ENCODE assay signal across 12 cellular contexts in genomic region chr9:136720251-136720886, GRCh38. TPM values are rescaled to one million over a fixed set of nuclear protein-coding genes. Genes with fewer than 3 reads are reported as not detected.
A peak's percentile ranks its signal among the peaks of the same experiment; 100 is the strongest.
DNase-seq lines count a peak whose midpoint lies in the region; ATAC-seq and TF ChIP-seq lines count a peak whose summit lies in the region.
"Had no signal": no experiment of that assay in that cellular context is flagged by ENCODE, and none has a peak within 500 bp of the region (broad histone marks: within the 10 kb centered on the region; RNA-seq: fewer than 3 reads in every experiment).

No MANE protein-coding gene starts in this region.

- DNase-seq in H9, result peak; percentile 41
- peak; percentile 43 for DNase-seq in cerebellum (ENCODE audit: low spot score)
- DNase-seq in neuronal stem cell (ENCODE audit: low spot score), result peak; percentile 71
- DNase-seq in HK-2 (ENCODE audit: unreplicated experiment), result no peak
- DNase-seq in MV-4-11 (lab: John Stamatoyannopoulos, UW), result no peak
- DNase-seq: activated CD4-positive, alpha-beta T cell treated with anti-CD3 and anti-CD28 coated beads, Interleukin-2, amount 10 ng/mL, durations not matched to agents 7 days and 5 days; amniotic stem cell; DND-41; naive B cell had no signal

- no peak overlapping the region for H3K56ac ChIP-seq in H9 (ENCODE audit: insufficient read length, low read depth, low read length)

- H2BK12ac ChIP-seq in H9 (ENCODE audit: insufficient read length, low read depth, low read length) (no peak overlapping the region), neuronal stem cell (ENCODE audit: low read length) (no peak overlapping the region)

- H3T11ph ChIP-seq in H9 (ENCODE audit: low read length), result no peak overlapping the region

- peak overlapping the region in 1 of 3 experiments; percentile 83; a peak in 3 of 7 replicates for H3K27ac Mint-ChIP-seq in H9
- H3K27ac Mint-ChIP-seq: activated CD4-positive, alpha-beta T cell treated with anti-CD3 and anti-CD28 coated beads, Interleukin-2, amount 10 ng/mL, durations not matched to agents 7 days and 5 days had no signal

- no peaks in the 10 kb centered on the region for H3K79me2 ChIP-seq in H9 (ENCODE audit: insufficient read depth, low read length)

- H2AK5ac ChIP-seq in H9 (ENCODE audit: insufficient read length, low read length) (no peak overlapping the region), neuronal stem cell (ENCODE audit: low read depth, low read length) (peak overlapping the region; percentile 92)

- peak overlapping the region in 1 of 2 donors; percentile 32 for H3K4me3 ChIP-seq in neuronal stem cell (ENCODE audit: low read length in 2 of 2)
- H3K4me3 ChIP-seq: Peyer's patch had no signal

- H3K9ac ChIP-seq in H9 (ENCODE audit: extremely low read depth, insufficient read length, low read length) (no peak overlapping the region), neuronal stem cell (ENCODE audit: low read depth, low read length, poor library complexity) (peak overlapping the region; percentile 78)

- H3K9me3 Mint-ChIP-seq in H9, result no peaks in the 10 kb centered on the region; a peak in 1 of 5 replicates
- H3K9me3 Mint-ChIP-seq: activated CD4-positive, alpha-beta T cell treated with anti-CD3 and anti-CD28 coated beads, Interleukin-2, amount 10 ng/mL, durations not matched to agents 7 days and 5 days; naive B cell had no signal

- no peak overlapping the region for H2BK5ac ChIP-seq in H9 (ENCODE audit: insufficient read length, low read length)
- peak overlapping the region; percentile 84 for H2BK5ac ChIP-seq in neuronal stem cell (ENCODE audit: low read length)

- H2BK120ac ChIP-seq in H9 (ENCODE audit: low read depth, low read length, poor library complexity, severe bottlenecking) (no peak overlapping the region), neuronal stem cell (ENCODE audit: low read depth, low read length) (no peak overlapping the region)

- H4K8ac ChIP-seq in H9 (replicated peaks; ENCODE audit: insufficient read length, low read depth, low read length), result no peak overlapping the region
- H4K8ac ChIP-seq in neuronal stem cell (ENCODE audit: low read depth, low read length), result no peak overlapping the region

- H3K4ac ChIP-seq in H9 (ENCODE audit: low read depth, low read length), result no peak overlapping the region
- no peak overlapping the region for H3K4ac ChIP-seq in neuronal stem cell (ENCODE audit: low read length)

- no peaks in the 10 kb centered on the region for H3K23me2 ChIP-seq in H9 (ENCODE audit: insufficient read length, low read depth, low read length, poor library complexity, severe bottlenecking)

- H2AFZ ChIP-seq in H9 (ENCODE audit: low read length) (no peak overlapping the region), neuronal stem cell (ENCODE audit: low read length) (peak overlapping the region; percentile 63)

- H3K27ac ChIP-seq in H9 (ENCODE audit: insufficient read length, low read depth, low read length), result no peak overlapping the region
- H3K27ac ChIP-seq in neuronal stem cell (replicated peaks; ENCODE audit: low read length), result peak overlapping the region; percentile 78

- no peak overlapping the region; a peak in 1 of 5 replicates for H3K4me3 Mint-ChIP-seq in H9
- H3K4me3 Mint-ChIP-seq: activated CD4-positive, alpha-beta T cell treated with anti-CD3 and anti-CD28 coated beads, Interleukin-2, amount 10 ng/mL, durations not matched to agents 7 days and 5 days had no signal

- no peak for TF ChIP-seq CTCF in H9 (conservative IDR thresholded peaks at IDR 0.05)

- H3K36me3 Mint-ChIP-seq in H9 (ENCODE audit: insufficient read depth in 1 of 3, low read depth in 3 of 3), result peaks cover 15 to 29% (median 23%) of the 10 kb centered on the region in 3 experiments; a peak in 6 of 7 replicates

- no peak overlapping the region for H2BK15ac ChIP-seq in H9 (ENCODE audit: low read depth, low read length)
- no peak overlapping the region for H2BK15ac ChIP-seq in neuronal stem cell (ENCODE audit: low read length)

- no peak overlapping the region for H4K5ac ChIP-seq in H9 (ENCODE audit: insufficient read length, low read depth, low read length)

- peaks cover 28 to 51% of the 10 kb centered on the region in 2 donors for H3K36me3 ChIP-seq in neuronal stem cell (replicated peaks in 1 of 2; ENCODE audit: control insufficient read depth in 2 of 2, insufficient read depth in 2 of 2, low read length in 2 of 2)

- no CpG with 5 or more reads among the region's 19 CpGs for WGBS in H9 (ENCODE audit: extremely low coverage, insufficient read length, low lambda C conversion rate)
- WGBS in neuronal stem cell (ENCODE audit: extremely low coverage in 2 of 2, insufficient read length in 2 of 2, insufficient replicate concordance in 1 of 2), 2 donors, result no CpG with 5 or more reads among the region's 19 CpGs

- H4K20me1 ChIP-seq in H9 (ENCODE audit: control insufficient read depth, insufficient read depth, insufficient read length), result no peaks in the 10 kb centered on the region

- H3K18ac ChIP-seq in H9 (ENCODE audit: insufficient read length, low read depth, low read length) (no peak overlapping the region), neuronal stem cell (ENCODE audit: low read length) (peak overlapping the region; percentile 90)

- H3K27me3 Mint-ChIP-seq in H9 (ENCODE audit: low read depth), result no peaks in the 10 kb centered on the region; the same call in 1 of the 2 replicates
- H3K27me3 Mint-ChIP-seq: naive B cell had no signal

- H3K4me1 ChIP-seq in H9 (ENCODE audit: insufficient read depth, low read length) (no peaks in the 10 kb centered on the region), neuronal stem cell (ENCODE audit: control insufficient read depth in 2 of 2, insufficient read depth in 1 of 2, low read depth in 1 of 2, low read length in 2 of 2) (peaks cover 19 to 22% of the 10 kb centered on the region in 2 donors)

- ATAC-seq in HG02678 (IDR thresholded peaks at IDR 0.05; ENCODE audit: unreplicated experiment), result no peak

- H3K4me2 ChIP-seq in H9 (ENCODE audit: insufficient read depth, insufficient read length, low read length) (no peak overlapping the region), neuronal stem cell (ENCODE audit: insufficient read depth, low read length, poor library complexity, severe bottlenecking) (peak overlapping the region; percentile 40)

- no peak overlapping the region for H3K23ac ChIP-seq in H9 (ENCODE audit: insufficient read length, low read depth, low read length)
- H3K23ac ChIP-seq in neuronal stem cell (ENCODE audit: low read depth, low read length, poor library complexity), result peak overlapping the region; percentile 93

- H3K14ac ChIP-seq in H9 (ENCODE audit: insufficient read depth, low read length) (no peak overlapping the region; the same call in 1 of the 2 replicates), neuronal stem cell (ENCODE audit: low read length) (peak overlapping the region; percentile 99)

- peaks cover 3 to 6% of the 10 kb centered on the region in 2 experiments; a peak in 2 of 4 replicates for H3K4me1 Mint-ChIP-seq in H9

- no peaks in the 10 kb centered on the region for H3K9me3 ChIP-seq in H9 (ENCODE audit: control insufficient read depth, low read depth, low read length)
- no peaks in the 10 kb centered on the region for H3K9me3 ChIP-seq in neuronal stem cell (replicated peaks in 1 of 2; ENCODE audit: control insufficient read depth in 2 of 2, insufficient read depth in 1 of 2, low read depth in 1 of 2, low read length in 2 of 2)
- H3K9me3 ChIP-seq: Peyer's patch had no signal

- H4K91ac ChIP-seq in H9 (ENCODE audit: insufficient read length, low read depth, low read length) (no peak overlapping the region), neuronal stem cell (ENCODE audit: low read depth, low read length, poor library complexity) (no peak overlapping the region)

- H3K27me3 ChIP-seq in H9 (ENCODE audit: insufficient read depth, low read length) (no peaks in the 10 kb centered on the region), neuronal stem cell (ENCODE audit: control insufficient read depth in 3 of 3, insufficient read depth in 3 of 3, low read depth in 1 of 3, low read length in 3 of 3) (no peaks in the 10 kb centered on the region)
- H3K27me3 ChIP-seq: Peyer's patch had no signal

- H3K79me1 ChIP-seq in H9 (ENCODE audit: insufficient read depth, low read depth, low read length, poor library complexity, severe bottlenecking) (no peaks in the 10 kb centered on the region), neuronal stem cell (ENCODE audit: low read depth, low read length) (peaks cover 11% of the 10 kb centered on the region)

- no peak overlapping the region for H2BK20ac ChIP-seq in H9 (ENCODE audit: low read depth, low read length, poor library complexity, severe bottlenecking)

RNA-seq across cellular contexts. Expression of gene DIPK1B, which starts 8.0 kb away (rescaled TPM):
- total RNA-seq in H9 (2021), result 38.2 and 40.3 TPM in 2 replicates
- total RNA-seq in cerebellum, result 24.1 TPM
- 40.0 TPM for polyA plus RNA-seq in neuronal stem cell (2013, experiment 1 of 2)
- polyA plus RNA-seq in neuronal stem cell (2013, experiment 2 of 2), result 39.1 TPM
- total RNA-seq: activated CD4-positive, alpha-beta T cell treated with anti-CD3 and anti-CD28 coated beads, Interleukin-2, amount 10 ng/mL, durations not matched to agents 7 days and 5 days; MCF 10A had no signal

RNA-seq across cellular contexts. Expression of gene LCN10, which starts 22.4 kb away (rescaled TPM):
- total RNA-seq in H9 (2021), result 0.75 and 1.5 TPM in 2 replicates
- not detected for total RNA-seq in cerebellum
- 0.10 TPM for polyA plus RNA-seq in neuronal stem cell (2013, experiment 1 of 2)
- 0.12 TPM for polyA plus RNA-seq in neuronal stem cell (2013, experiment 2 of 2)
- total RNA-seq: activated CD4-positive, alpha-beta T cell treated with anti-CD3 and anti-CD28 coated beads, Interleukin-2, amount 10 ng/mL, durations not matched to agents 7 days and 5 days; MCF 10A had no signal

RNA-seq across cellular contexts. Expression of gene LCN6, which starts 28.0 kb away (rescaled TPM):
- not detected in 2 replicates for total RNA-seq in H9 (2021)
- total RNA-seq in cerebellum, result not detected
- polyA plus RNA-seq in neuronal stem cell (2013, experiment 1 of 2), result not detected
- polyA plus RNA-seq in neuronal stem cell (2013, experiment 2 of 2), result not detected
- total RNA-seq: activated CD4-positive, alpha-beta T cell treated with anti-CD3 and anti-CD28 coated beads, Interleukin-2, amount 10 ng/mL, durations not matched to agents 7 days and 5 days; MCF 10A had no signal

RNA-seq across cellular contexts. Expression of gene AGPAT2, which starts 33.1 kb away (rescaled TPM):
- total RNA-seq in H9 (2021) (28.3 and 29.7 TPM in 2 replicates), cerebellum (2.8 TPM)
- polyA plus RNA-seq in neuronal stem cell (2013, experiment 1 of 2), result 3.7 TPM
- polyA plus RNA-seq in neuronal stem cell (2013, experiment 2 of 2), result 3.5 TPM

RNA-seq across cellular contexts. Expression of gene LCN8, which starts 37.7 kb away (rescaled TPM):
- total RNA-seq in H9 (2021) (not detected in 2 replicates), cerebellum (not detected)
- not detected for polyA plus RNA-seq in neuronal stem cell (2013, experiment 1 of 2)
- not detected for polyA plus RNA-seq in neuronal stem cell (2013, experiment 2 of 2)
- total RNA-seq: activated CD4-positive, alpha-beta T cell treated with anti-CD3 and anti-CD28 coated beads, Interleukin-2, amount 10 ng/mL, durations not matched to agents 7 days and 5 days; MCF 10A; Peyer's patch had no signal

Comparison
In these comparisons a context has a peak if more than half of its experiments do, and no peak if none do; other contexts are left out.
1. DNase-seq: peak in H9 (single experiment), cerebellum (single experiment) and neuronal stem cell (single experiment); none in HK-2 (single experiment) and MV-4-11 (single experiment).